ENCODE assay signal across 14 cellular contexts in genomic region chr12:116456307-116456641, GRCh38.
A peak's percentile ranks its signal among the peaks of the same experiment; 100 is the strongest.
DNase-seq lines count a peak whose midpoint lies in the region; ATAC-seq, FAIRE-seq and TF ChIP-seq lines count a peak whose summit lies in the region.
"Had no signal": no experiment of that assay in that cellular context is flagged by ENCODE, and none has a peak within 500 bp of the region (broad histone marks: within the 10 kb centered on the region; RNA-seq: fewer than 3 reads in every experiment).

No MANE protein-coding gene starts in this region.

- in situ Hi-C loops in brain microvascular endothelial cell (cut with HindIII; ENCODE audit: low pct_ligation_motif_present, low sequenced_read_pairs): no loop called here

- no peaks in the 10 kb centered on the region for H3K4me1 Mint-ChIP-seq in progenitor cell of endocrine pancreas (ENCODE audit: low read depth)
- peaks cover 0 to 5% (median 0%) of the 10 kb centered on the region in 3 donors for H3K4me1 Mint-ChIP-seq in T-cell
- peaks cover 1% of the 10 kb centered on the region for H3K4me1 Mint-ChIP-seq in T-helper 2 cell treated with Interferon-gamma antibody and Interleukin-4, amounts not matched to agents 5 μg/mL and 100 μg/mL, for 36 hours (ENCODE audit: low read depth)

- CTCF ChIA-PET in HEK293 (lab: Yijun Ruan, JAX) (no interaction called here), T-cell (lab: Charles Lee) (no interaction called here)

- H3K36me3 Mint-ChIP-seq in progenitor cell of endocrine pancreas (ENCODE audit: insufficient read depth): no peaks in the 10 kb centered on the region
- no peaks in the 10 kb centered on the region for H3K36me3 Mint-ChIP-seq in T-cell
- no peaks in the 10 kb centered on the region for H3K36me3 Mint-ChIP-seq in T-helper 2 cell treated with Interferon-gamma antibody and Interleukin-4, amounts not matched to agents 5 μg/mL and 100 μg/mL, for 36 hours (ENCODE audit: low read depth)
- H3K36me3 Mint-ChIP-seq: naive thymus-derived CD8-positive, alpha-beta T cell had no signal

- H3K4me1 ChIP-seq in HEK293 (ENCODE audit: control insufficient read depth, insufficient read depth, low read length) (no peaks in the 10 kb centered on the region; the same call in 1 of the 2 replicates), kidney (ENCODE audit: control insufficient read depth in 1 of 2, insufficient read depth in 1 of 2, low read depth in 1 of 2, low read length in 2 of 2) (peaks cover 10 to 12% of the 10 kb centered on the region in 2 donors), smooth muscle cell (ENCODE audit: low read depth) (peaks cover 15% of the 10 kb centered on the region)
- H3K4me1 ChIP-seq: SJCRH30 had no signal

- FAIRE-seq in kidney (lab: Jason Lieb, UNC): no peak

- no peaks in the 10 kb centered on the region for H4K20me1 ChIP-seq in smooth muscle cell (ENCODE audit: low read depth)

- no peak for ATAC-seq in T-cell (replicated peaks in 1 of 4)
- ATAC-seq: naive thymus-derived CD8-positive, alpha-beta T cell had no signal

- H3K27me3 ChIP-seq in brain microvascular endothelial cell (replicated peaks) (no peaks in the 10 kb centered on the region), smooth muscle cell (ENCODE audit: low read depth) (no peaks in the 10 kb centered on the region)
- H3K27me3 ChIP-seq: SJCRH30 had no signal

- H3K4me2 ChIP-seq in smooth muscle cell: peak overlapping the region; percentile 37

- H3K79me2 ChIP-seq in smooth muscle cell (ENCODE audit: low read depth): no peaks in the 10 kb centered on the region

- no peak overlapping the region for H3K4me3 ChIP-seq in HEK293 (ENCODE audit: low read depth, low read length)
- H3K4me3 ChIP-seq in brain microvascular endothelial cell (ENCODE audit: low read depth, low read length): peak overlapping the region; percentile 27
- H3K4me3 ChIP-seq in kidney (ENCODE audit: low read length in 2 of 2): peak overlapping the region in 1 of 2 donors; percentile 15
- no peak overlapping the region for H3K4me3 ChIP-seq in smooth muscle cell
- H3K4me3 ChIP-seq: SJCRH30 had no signal

- H3K27ac ChIP-seq in HEK293 (ENCODE audit: extremely low read depth, low read depth, low read length): no peak overlapping the region
- peak overlapping the region; percentile 97 for H3K27ac ChIP-seq in brain microvascular endothelial cell
- H3K27ac ChIP-seq in kidney (ENCODE audit: low read depth in 2 of 2, low read length in 2 of 2): peak overlapping the region; percentile 43 to 48
- peak overlapping the region; percentile 100 for H3K27ac ChIP-seq in smooth muscle cell (ENCODE audit: low read depth)
- H3K27ac ChIP-seq: C4-2B, SJCRH30 had no signal

- intact Hi-C loops in kidney (cut with DNase I): no loop called here

- no peak for TF ChIP-seq CTCF in HEK293 (tag by site-specific recombination; IDR thresholded peaks at IDR 0.05)
- TF ChIP-seq CTCF in brain microvascular endothelial cell (IDR thresholded peaks at IDR 0.05; ENCODE audit: low read depth, low read length, missing control alignments): no peak
- no peak for TF ChIP-seq CTCF in kidney (IDR thresholded peaks at IDR 0.05; ENCODE audit: borderline replicate concordance, extremely low read depth, insufficient read depth)
- TF ChIP-seq CTCF in smooth muscle cell (IDR thresholded peaks at IDR 0.05; ENCODE audit: borderline replicate concordance, insufficient read depth, poor library complexity, severe bottlenecking): no peak
- TF ChIP-seq CTCF in progenitor cell of endocrine pancreas (IDR thresholded peaks at IDR 0.05; ENCODE audit: unreplicated experiment): no peak

- H3K27me3 Mint-ChIP-seq in progenitor cell of endocrine pancreas: peaks cover 20% of the 10 kb centered on the region
- peaks cover 6 to 8% of the 10 kb centered on the region in 2 donors for H3K27me3 Mint-ChIP-seq in T-cell
- H3K27me3 Mint-ChIP-seq in T-helper 2 cell treated with Interferon-gamma antibody and Interleukin-4, amounts not matched to agents 5 μg/mL and 100 μg/mL, for 36 hours (ENCODE audit: low read depth): peaks cover 2% of the 10 kb centered on the region

- H2AFZ ChIP-seq in smooth muscle cell (ENCODE audit: low read depth): peak overlapping the region; percentile 77

- H3K9me3 ChIP-seq in HEK293 (ENCODE audit: control insufficient read depth, insufficient read depth, low read depth, low read length) (no peaks in the 10 kb centered on the region), kidney (ENCODE audit: control insufficient read depth in 1 of 2, low read length in 2 of 2) (no peaks in the 10 kb centered on the region), smooth muscle cell (replicated peaks; ENCODE audit: low read depth) (no peaks in the 10 kb centered on the region)
- H3K9me3 ChIP-seq: SJCRH30 had no signal

- no peak overlapping the region for H3K4me3 Mint-ChIP-seq in progenitor cell of endocrine pancreas (ENCODE audit: low read depth)
- H3K4me3 Mint-ChIP-seq in T-cell: no peak overlapping the region
- no peak overlapping the region for H3K4me3 Mint-ChIP-seq in T-helper 2 cell treated with Interferon-gamma antibody and Interleukin-4, amounts not matched to agents 5 μg/mL and 100 μg/mL, for 36 hours
- H3K4me3 Mint-ChIP-seq: naive thymus-derived CD8-positive, alpha-beta T cell had no signal

- H3K9me3 Mint-ChIP-seq in progenitor cell of endocrine pancreas (ENCODE audit: low read depth) (no peaks in the 10 kb centered on the region), T-cell (no peaks in the 10 kb centered on the region)
- no peaks in the 10 kb centered on the region for H3K9me3 Mint-ChIP-seq in T-helper 2 cell treated with Interferon-gamma antibody and Interleukin-4, amounts not matched to agents 5 μg/mL and 100 μg/mL, for 36 hours
- H3K9me3 Mint-ChIP-seq: activated T-helper 2 cell treated with anti-CD3 and anti-CD28 coated beads, Interferon-gamma antibody, Interleukin-2, Interleukin-4, amounts not matched to agents 10 μg/mL and 5 μg/mL and 100 μg/mL, durations not matched to agents 14 hours and 24 hours and 36 hours; naive thymus-derived CD8-positive, alpha-beta T cell had no signal

- H3K27ac Mint-ChIP-seq in progenitor cell of endocrine pancreas: no peak overlapping the region
- H3K27ac Mint-ChIP-seq in T-cell: no peak overlapping the region
- no peak overlapping the region for H3K27ac Mint-ChIP-seq in T-helper 2 cell treated with Interferon-gamma antibody and Interleukin-4, amounts not matched to agents 5 μg/mL and 100 μg/mL, for 36 hours
- H3K27ac Mint-ChIP-seq: activated T-helper 2 cell treated with anti-CD3 and anti-CD28 coated beads, Interferon-gamma antibody, Interleukin-2, Interleukin-4, amounts not matched to agents 10 μg/mL and 5 μg/mL and 100 μg/mL, durations not matched to agents 14 hours and 24 hours and 36 hours had no signal

- H3K9ac ChIP-seq in kidney (ENCODE audit: low read length in 2 of 2) (peak overlapping the region in 1 of 2 donors; percentile 26), smooth muscle cell (ENCODE audit: low read depth) (peak overlapping the region; percentile 98)

- WGBS in smooth muscle cell (ENCODE audit: low lambda C conversion rate): 55% methylated on average over 8 of the region's 8 CpGs

- peak; percentile 28 for DNase-seq in brain microvascular endothelial cell
- DNase-seq in kidney: no peak
- DNase-seq in smooth muscle cell (lab: John Stamatoyannopoulos, UW; ENCODE audit: unreplicated experiment): no peak
- DNase-seq in NCI-H748 (lab: John Stamatoyannopoulos, UW; ENCODE audit: unreplicated experiment): no peak
- DNase-seq in progenitor cell of endocrine pancreas (ENCODE audit: low spot score, unreplicated experiment): no peak
- no peak for DNase-seq in T-cell
- no peak for DNase-seq in T-helper 2 cell treated with Interferon-gamma antibody and Interleukin-4, amounts not matched to agents 5 μg/mL and 100 μg/mL, for 36 hours (ENCODE audit: low spot score)
- DNase-seq: activated CD4-positive, alpha-beta T cell treated with anti-CD3 and anti-CD28 coated beads for 1 hour; cortex of kidney; naive thymus-derived CD8-positive, alpha-beta T cell had no signal

- peaks cover 14% of the 10 kb centered on the region for H3F3A ChIP-seq in smooth muscle cell (ENCODE audit: low read depth)

- H3K36me3 ChIP-seq in HEK293 (ENCODE audit: control insufficient read depth in 2 of 2, insufficient read depth in 1 of 2, low read length in 2 of 2) (no peaks in the 10 kb centered on the region), brain microvascular endothelial cell (replicated peaks) (no peaks in the 10 kb centered on the region), kidney (ENCODE audit: control insufficient read depth in 1 of 2, insufficient read depth in 2 of 2, low read length in 2 of 2) (no peaks in the 10 kb centered on the region), smooth muscle cell (ENCODE audit: low read depth) (no peaks in the 10 kb centered on the region)
- H3K36me3 ChIP-seq: SJCRH30 had no signal

- POLR2A ChIA-PET in HEK293 (lab: Yijun Ruan, JAX) (no interaction called here), T-cell (lab: Charles Lee) (no interaction called here)

TF ChIP-seq in HEK293, 187 proteins besides CTCF, POLR2A, EP300 and RAD21:
- TF ChIP-seq WT1 (tag by site-specific recombination; IDR thresholded peaks at IDR 0.05): no peak
- TF ChIP-seq PRDM1 (tag by site-specific recombination; IDR thresholded peaks at IDR 0.05): peak; percentile 91
